18 cellular contexts compared by ENCODE assay signal in the genomic region with DNA sequence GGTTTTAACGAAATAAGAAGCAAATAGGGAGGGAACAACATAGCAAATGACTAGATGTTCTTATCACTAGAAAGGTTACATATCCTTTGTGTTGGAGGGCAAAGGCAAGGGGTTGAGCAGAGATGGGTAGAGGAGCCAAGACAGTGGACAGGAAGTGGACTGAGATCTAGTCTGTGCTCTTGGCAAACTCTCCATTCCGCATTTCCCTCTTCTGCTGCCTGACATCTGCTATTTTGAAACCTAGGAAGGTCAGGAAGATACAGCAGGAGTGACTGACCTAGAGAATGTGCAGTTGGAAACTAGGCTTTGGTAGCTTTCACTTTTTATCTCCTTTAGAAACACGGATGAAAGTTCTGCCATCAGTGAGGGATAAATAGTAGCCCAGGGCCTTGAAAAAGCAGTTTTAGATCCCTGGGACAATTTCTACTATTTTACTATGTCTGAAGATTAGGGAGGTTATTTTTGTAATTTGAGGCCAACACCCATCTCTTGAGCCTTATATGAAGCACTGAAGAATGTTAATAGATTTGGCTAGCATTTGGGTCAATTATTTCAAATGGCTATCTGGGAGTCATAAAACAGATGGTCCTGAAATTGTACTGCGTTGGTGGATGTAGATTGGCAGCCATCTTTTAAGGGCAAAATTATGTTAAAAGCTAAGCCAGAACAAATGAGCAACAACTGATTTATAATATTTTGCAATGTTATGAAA. TPM values are rescaled to one million over a fixed set of nuclear protein-coding genes. Genes with fewer than 3 reads are reported as not detected.
DNase-seq lines count a peak whose midpoint lies in the region; ATAC-seq and TF ChIP-seq lines count a peak whose summit lies in the region.
"Had no signal": no experiment of that assay in that cellular context is flagged by ENCODE, and none has a peak within 500 bp of the region (broad histone marks: within the 10 kb centered on the region; RNA-seq: fewer than 3 reads in every experiment).

No MANE protein-coding gene starts in this region.

- no peak for TF ChIP-seq CTCF in SK-N-SH (IDR thresholded peaks at IDR 0.05)
- no peak for TF ChIP-seq CTCF in ascending aorta (IDR thresholded peaks at IDR 0.05)

- CTCF ChIA-PET in SK-N-SH (lab: Yijun Ruan, JAX) = interaction anchor here (1.1 kb wide), 1 partner anchor 151 kb away, joined by 3 read pairs; no protein-coding TSS in a partner anchor

- H3K4me1 ChIP-seq in SK-N-SH (ENCODE audit: control insufficient read depth in 1 of 2, insufficient read depth in 2 of 2, low read depth in 1 of 2, low read length in 1 of 2) (peaks cover 0 to 8% of the 10 kb centered on the region in 2 experiments; a peak in 3 of 4 replicates), ascending aorta (peaks cover 0 to 8% of the 10 kb centered on the region in 2 donors)

- H4K20me1 ChIP-seq in SK-N-SH (ENCODE audit: insufficient read depth) = no peaks in the 10 kb centered on the region

- intact Hi-C loops in ascending aorta (cut with DNase I) = no loop called here

- H3K36me3 Mint-ChIP-seq in IgD-negative memory B cell = peaks cover 2% of the 10 kb centered on the region
- peaks cover 5% of the 10 kb centered on the region for H3K36me3 Mint-ChIP-seq in memory B cell

- H3K27me3 ChIP-seq in SK-N-SH (ENCODE audit: insufficient read depth) = no peaks in the 10 kb centered on the region
- H3K27me3 ChIP-seq in ascending aorta = no peaks in the 10 kb centered on the region

- H3K4me3 Mint-ChIP-seq in IgD-negative memory B cell (peak overlapping the region in 1 of 4 donors; percentile 53), memory B cell (no peak overlapping the region)

- H3K36me3 ChIP-seq in SK-N-SH (replicated peaks in 1 of 2; ENCODE audit: control insufficient read depth in 1 of 2, insufficient read depth in 2 of 2, low read length in 1 of 2) = no peaks in the 10 kb centered on the region
- H3K36me3 ChIP-seq in ascending aorta = no peaks in the 10 kb centered on the region

- 0 out of 2 replicates have a peak overlapping the region, but pooled peaks have one; percentile 5 for H2AFZ ChIP-seq in SK-N-SH (ENCODE audit: low read depth)
- H2AFZ ChIP-seq: GM23248 had no signal

- no peak overlapping the region for H3K9ac ChIP-seq in SK-N-SH
- H3K9ac ChIP-seq: GM23248, KMS-11 had no signal

- H3K27ac Mint-ChIP-seq in IgD-negative memory B cell (peak overlapping the region in 2 of 3 donors; percentile 19 to 43), memory B cell (peak overlapping the region; percentile 13)

- POLR2A ChIA-PET in SK-N-SH (lab: Yijun Ruan, JAX) = no interaction called here

- H3K4me2 ChIP-seq in SK-N-SH = no peak overlapping the region
- H3K4me2 ChIP-seq: KMS-11 had no signal

- no peak for TF ChIP-seq EP300 in SK-N-SH (IDR thresholded peaks at IDR 0.05; ENCODE audit: borderline replicate concordance in 1 of 2, low read depth in 1 of 2, low read length in 1 of 2)

- no peak for DNase-seq in SK-N-SH
- DNase-seq in memory B cell (ENCODE audit: low spot score in 2 of 2) = no peak
- peak; percentile 33 for DNase-seq in pons (ENCODE audit: low spot score)
- no peak for DNase-seq in activated CD4-positive, CD25-positive, alpha-beta regulatory T cell (lab: John Stamatoyannopoulos, UW)
- no peak for DNase-seq in epidermal melanocyte (ENCODE audit: insufficient read length, low spot score)
- DNase-seq in ascending aorta (ENCODE audit: low spot score in 2 of 2) = no peak
- DNase-seq: GF-D8, GM23248, NCI-H146, NCI-H2107, NCI-H2227 treated with DMSO at 0.1 percent for 48 hours had no signal

- H3K4me3 ChIP-seq in SK-N-SH (ENCODE audit: low read depth in 2 of 2, low read length in 1 of 2) = no peak overlapping the region
- H3K4me3 ChIP-seq in ascending aorta = no peak overlapping the region
- H3K4me3 ChIP-seq: GM23248 had no signal

- H3K27me3 Mint-ChIP-seq in IgD-negative memory B cell (peaks cover 2% of the 10 kb centered on the region), memory B cell (peaks cover 2% of the 10 kb centered on the region)

- no peaks in the 10 kb centered on the region for H3K9me3 ChIP-seq in SK-N-SH
- no peaks in the 10 kb centered on the region for H3K9me3 ChIP-seq in ascending aorta

- TF ChIP-seq RAD21 in SK-N-SH (IDR thresholded peaks at IDR 0.05; ENCODE audit: low read length) = no peak

- H3K27ac ChIP-seq in SK-N-SH (ENCODE audit: low read depth in 2 of 2, low read length in 1 of 2) (no peak overlapping the region; a peak in 1 of 4 replicates), ascending aorta (no peak overlapping the region)
- H3K27ac ChIP-seq: 22Rv1, GM23248, KMS-11 had no signal

- ATAC-seq in SK-N-SH treated with all-trans-retinoic acid at 6 μM for 48 hours (no peak), memory B cell (ENCODE audit: low read depth) (no peak)
- ATAC-seq: HCT116, Panc1, Right ventricle myocardium inferior had no signal

- 73% methylated on average over 4 of the region's 4 CpGs for WGBS in SK-N-SH (ENCODE audit: low lambda C conversion rate)

- no peaks in the 10 kb centered on the region for H3K9me2 ChIP-seq in SK-N-SH

- peaks cover 0 to 7% (median 5%) of the 10 kb centered on the region in 3 donors for H3K9me3 Mint-ChIP-seq in IgD-negative memory B cell
- peaks cover 4% of the 10 kb centered on the region for H3K9me3 Mint-ChIP-seq in memory B cell

- peaks cover 16% of the 10 kb centered on the region for H3K79me2 ChIP-seq in SK-N-SH (ENCODE audit: insufficient read depth)

- peaks cover 4 to 12% (median 11%) of the 10 kb centered on the region in 3 donors for H3K4me1 Mint-ChIP-seq in IgD-negative memory B cell
- peaks cover 17% of the 10 kb centered on the region for H3K4me1 Mint-ChIP-seq in memory B cell

- peaks cover 13% of the 10 kb centered on the region for H3F3A ChIP-seq in SK-N-SH (replicated peaks; ENCODE audit: insufficient read depth)

TF ChIP-seq in SK-N-SH, 30 proteins besides CTCF, POLR2A, EP300 and RAD21 (continues in another document):
- TF ChIP-seq RXRA (IDR thresholded peaks at IDR 0.05; ENCODE audit: borderline replicate concordance, low read depth) (no peak), NFIC (IDR thresholded peaks at IDR 0.05; ENCODE audit: borderline replicate concordance) (no peak), EZH2phosphoT487 (IDR thresholded peaks at IDR 0.05; ENCODE audit: borderline replicate concordance, low read depth) (no peak), FOXJ3 (CRISPR knock-in tag; IDR thresholded peaks at IDR 0.05) (no peak), POLR2AphosphoS5 (IDR thresholded peaks at IDR 0.05; ENCODE audit: low read depth, low read length) (no peak), GABPA (IDR thresholded peaks at IDR 0.05; ENCODE audit: low read depth) (no peak), RFX5 (IDR thresholded peaks at IDR 0.05; ENCODE audit: low read length) (no peak), YY1 (IDR thresholded peaks at IDR 0.05; ENCODE audit: low read depth) (no peak), FOXM1 (IDR thresholded peaks at IDR 0.05; ENCODE audit: low read depth) (no peak), RCOR1 (IDR thresholded peaks at IDR 0.05; ENCODE audit: low read length) (no peak)
- TF ChIP-seq, protein P1, sequence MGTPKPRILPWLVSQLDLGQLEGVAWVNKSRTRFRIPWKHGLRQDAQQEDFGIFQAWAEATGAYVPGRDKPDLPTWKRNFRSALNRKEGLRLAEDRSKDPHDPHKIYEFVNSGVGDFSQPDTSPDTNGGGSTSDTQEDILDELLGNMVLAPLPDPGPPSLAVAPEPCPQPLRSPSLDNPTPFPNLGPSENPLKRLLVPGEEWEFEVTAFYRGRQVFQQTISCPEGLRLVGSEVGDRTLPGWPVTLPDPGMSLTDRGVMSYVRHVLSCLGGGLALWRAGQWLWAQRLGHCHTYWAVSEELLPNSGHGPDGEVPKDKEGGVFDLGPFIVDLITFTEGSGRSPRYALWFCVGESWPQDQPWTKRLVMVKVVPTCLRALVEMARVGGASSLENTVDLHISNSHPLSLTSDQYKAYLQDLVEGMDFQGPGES (IDR thresholded peaks at IDR 0.05; ENCODE audit: low read depth, low read length) = no peak
- TF ChIP-seq, protein P2, sequence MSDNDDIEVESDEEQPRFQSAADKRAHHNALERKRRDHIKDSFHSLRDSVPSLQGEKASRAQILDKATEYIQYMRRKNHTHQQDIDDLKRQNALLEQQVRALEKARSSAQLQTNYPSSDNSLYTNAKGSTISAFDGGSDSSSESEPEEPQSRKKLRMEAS (IDR thresholded peaks at IDR 0.05; ENCODE audit: low read depth) = no peak

TF ChIP-seq in SK-N-SH treated with all-trans-retinoic acid at 6 μM for 48 hours, 23 proteins besides CTCF, POLR2A, EP300 and RAD21:
- TF ChIP-seq ESRRG (CRISPR knock-in tag; IDR thresholded peaks at IDR 0.05) = no peak

RNA-seq across cellular contexts. Expression of a gene that starts 2.7 kb away (rescaled TPM):
- 19.2 and 20.2 TPM in 2 replicates for polyA plus RNA-seq in SK-N-SH (2012; rRNA removed)
- 10.7 and 14.2 TPM in 2 replicates for polyA plus RNA-seq in SK-N-SH (2012; cell fraction: cytosol; rRNA removed)
- 52.5 and 76.4 TPM in 2 replicates for polyA plus RNA-seq in SK-N-SH (2012; cell fraction: nucleus; rRNA removed)
- polyA plus RNA-seq in IgD-negative memory B cell = 42.5 TPM
- 12.6 TPM for total RNA-seq in ascending aorta
